In genomic region chr9:112867275-112867991, GRCh38 we compare ENCODE assay signal across 9 cellular contexts. TPM values are rescaled to one million over a fixed set of nuclear protein-coding genes. Genes with fewer than 3 reads are reported as not detected.
DNase-seq lines count a peak whose midpoint lies in the region; ATAC-seq and TF ChIP-seq lines count a peak whose summit lies in the region.
"Had no signal": no experiment of that assay in that cellular context is flagged by ENCODE, and none has a peak within 500 bp of the region (broad histone marks: within the 10 kb centered on the region; RNA-seq: fewer than 3 reads in every experiment).

No MANE protein-coding gene starts in this region.

- no peaks in the 10 kb centered on the region for H3K27me3 ChIP-seq in SK-N-SH (ENCODE audit: insufficient read depth)
- no peaks in the 10 kb centered on the region for H3K27me3 ChIP-seq in esophagus squamous epithelium

- no peak for TF ChIP-seq RAD21 in SK-N-SH (IDR thresholded peaks at IDR 0.05; ENCODE audit: low read length)

- no peaks in the 10 kb centered on the region for H3K79me2 ChIP-seq in SK-N-SH (ENCODE audit: insufficient read depth)

- H3K9me3 ChIP-seq in SK-N-SH, result no peaks in the 10 kb centered on the region
- no peaks in the 10 kb centered on the region for H3K9me3 ChIP-seq in esophagus squamous epithelium

- TF ChIP-seq CTCF in SK-N-SH (IDR thresholded peaks at IDR 0.05) (no peak), esophagus squamous epithelium (IDR thresholded peaks at IDR 0.05) (no peak)

- no peak for TF ChIP-seq EP300 in SK-N-SH (IDR thresholded peaks at IDR 0.05; ENCODE audit: borderline replicate concordance in 1 of 2, low read depth in 1 of 2, low read length in 1 of 2)

- no peaks in the 10 kb centered on the region for H3F3A ChIP-seq in SK-N-SH (replicated peaks; ENCODE audit: insufficient read depth)

- no peaks in the 10 kb centered on the region for H4K20me1 ChIP-seq in SK-N-SH (ENCODE audit: insufficient read depth)

- H3K4me2 ChIP-seq in SK-N-SH, result no peak overlapping the region

- no peaks in the 10 kb centered on the region for H3K9me2 ChIP-seq in SK-N-SH

- in situ Hi-C loops in SK-MEL-5 (cut with HindIII; ENCODE audit: low pct_unique_long_range_greater_than_20kb, low sequenced_read_pairs), result no loop called here

- CTCF ChIA-PET in SK-N-SH (lab: Yijun Ruan, JAX), result no interaction called here

- no peak overlapping the region for H2AFZ ChIP-seq in SK-N-SH (ENCODE audit: low read depth)

- WGBS in SK-N-SH (ENCODE audit: low lambda C conversion rate), result 50% methylated on average over 3 of the region's 3 CpGs
- WGBS in esophagus squamous epithelium, 2 donors, result 45 to 46% methylated on average over 3 of the region's 3 CpGs

- H3K4me1 ChIP-seq in SK-N-SH (ENCODE audit: control insufficient read depth in 1 of 2, insufficient read depth in 2 of 2, low read depth in 1 of 2, low read length in 1 of 2), result no peaks in the 10 kb centered on the region
- H3K4me1 ChIP-seq in esophagus squamous epithelium, result peaks cover 0 to 27% (median 7%) of the 10 kb centered on the region in 3 donors

- no peak for TF ChIP-seq POLR2A in esophagus squamous epithelium (IDR thresholded peaks at IDR 0.05)

- intact Hi-C loops in esophagus squamous epithelium (cut with DNase I), result no loop called here

- H3K4me3 ChIP-seq in SK-N-SH (ENCODE audit: low read depth in 2 of 2, low read length in 1 of 2) (no peak overlapping the region), esophagus squamous epithelium (no peak overlapping the region)

- no peak overlapping the region for H3K9ac ChIP-seq in SK-N-SH

- no peak for DNase-seq in SK-N-SH
- peak; percentile 82 for DNase-seq in SK-MEL-5 (ENCODE audit: low read depth, low spot score)
- DNase-seq in esophagus squamous epithelium (lab: John Stamatoyannopoulos, UW), result no peak
- peak; percentile 34 for DNase-seq in stimulated activated CD8-positive, alpha-beta memory T cell treated with anti-CD3 and anti-CD28 coated beads, Interleukin-4, amount 100 ng/mL, for 48 hours
- DNase-seq in NCI-H2196 treated with DMSO at 0.1 percent for 48 hours (lab: John Stamatoyannopoulos, UW; ENCODE audit: unreplicated experiment), result no peak
- no peak for DNase-seq in activated CD8-positive, alpha-beta memory T cell treated with anti-CD3 and anti-CD28 coated beads, Interleukin-2, amount 50 U/mL, for 48 hours
- DNase-seq: Kasumi-1 had no signal

- ATAC-seq in SK-N-SH treated with all-trans-retinoic acid at 6 μM for 48 hours, result peak; percentile 82
- ATAC-seq in GM18519 (IDR thresholded peaks at IDR 0.05; ENCODE audit: low FRiP score, unreplicated experiment), result no peak

- H3K27ac ChIP-seq in SK-N-SH (ENCODE audit: low read depth in 2 of 2, low read length in 1 of 2), result peak overlapping the region in 1 of 2 experiments; percentile 27; a peak in 1 of 4 replicates
- H3K27ac ChIP-seq in esophagus squamous epithelium, result peak overlapping the region; percentile 61 to 79 (median 62)

- POLR2A ChIA-PET in SK-N-SH (lab: Yijun Ruan, JAX), result no interaction called here

- H3K36me3 ChIP-seq in SK-N-SH (replicated peaks in 1 of 2; ENCODE audit: control insufficient read depth in 1 of 2, insufficient read depth in 2 of 2, low read length in 1 of 2) (peaks cover 0 to 6% of the 10 kb centered on the region in 2 experiments), esophagus squamous epithelium (peaks cover 0 to 51% (median 0%) of the 10 kb centered on the region in 3 donors)

TF ChIP-seq in SK-N-SH treated with all-trans-retinoic acid at 6 μM for 48 hours, 23 proteins besides CTCF, POLR2A, EP300 and RAD21:
- TF ChIP-seq ZNF70 (CRISPR knock-in tag; IDR thresholded peaks at IDR 0.05) (no peak), SNAI2 (CRISPR knock-in tag; IDR thresholded peaks at IDR 0.05) (no peak), CSDC2 (CRISPR knock-in tag; IDR thresholded peaks at IDR 0.05) (no peak), ZNF8 (CRISPR knock-in tag; IDR thresholded peaks at IDR 0.05) (no peak)

TF ChIP-seq in SK-N-SH, 30 proteins besides CTCF, POLR2A, EP300 and RAD21:
- TF ChIP-seq MEF2A (IDR thresholded peaks at IDR 0.05; ENCODE audit: borderline replicate concordance, low read depth) (no peak), YY1 (IDR thresholded peaks at IDR 0.05; ENCODE audit: low read depth) (no peak), TEAD4 (IDR thresholded peaks at IDR 0.05; ENCODE audit: borderline replicate concordance, insufficient read depth) (no peak), NRF1 (IDR thresholded peaks at IDR 0.05; ENCODE audit: low read depth, low read length) (no peak), MAX (IDR thresholded peaks at IDR 0.05; ENCODE audit: low read depth) (no peak), RFX5 (IDR thresholded peaks at IDR 0.05; ENCODE audit: low read length) (no peak), CHD2 (IDR thresholded peaks at IDR 0.05; ENCODE audit: low read length, partially characterized antibody) (no peak), TCF12 (IDR thresholded peaks at IDR 0.05) (no peak), POLR2AphosphoS5 (IDR thresholded peaks at IDR 0.05; ENCODE audit: low read depth, low read length) (no peak), FOSL2 (IDR thresholded peaks at IDR 0.05; ENCODE audit: borderline replicate concordance, low read depth) (no peak), SIN3A (IDR thresholded peaks at IDR 0.05; ENCODE audit: borderline replicate concordance, low read depth, low read length) (no peak), FOXJ3 (CRISPR knock-in tag; IDR thresholded peaks at IDR 0.05) (no peak), MXI1 (IDR thresholded peaks at IDR 0.05; ENCODE audit: low read depth, low read length) (no peak), GABPA (IDR thresholded peaks at IDR 0.05; ENCODE audit: low read depth) (no peak)
- TF ChIP-seq, protein P1, sequence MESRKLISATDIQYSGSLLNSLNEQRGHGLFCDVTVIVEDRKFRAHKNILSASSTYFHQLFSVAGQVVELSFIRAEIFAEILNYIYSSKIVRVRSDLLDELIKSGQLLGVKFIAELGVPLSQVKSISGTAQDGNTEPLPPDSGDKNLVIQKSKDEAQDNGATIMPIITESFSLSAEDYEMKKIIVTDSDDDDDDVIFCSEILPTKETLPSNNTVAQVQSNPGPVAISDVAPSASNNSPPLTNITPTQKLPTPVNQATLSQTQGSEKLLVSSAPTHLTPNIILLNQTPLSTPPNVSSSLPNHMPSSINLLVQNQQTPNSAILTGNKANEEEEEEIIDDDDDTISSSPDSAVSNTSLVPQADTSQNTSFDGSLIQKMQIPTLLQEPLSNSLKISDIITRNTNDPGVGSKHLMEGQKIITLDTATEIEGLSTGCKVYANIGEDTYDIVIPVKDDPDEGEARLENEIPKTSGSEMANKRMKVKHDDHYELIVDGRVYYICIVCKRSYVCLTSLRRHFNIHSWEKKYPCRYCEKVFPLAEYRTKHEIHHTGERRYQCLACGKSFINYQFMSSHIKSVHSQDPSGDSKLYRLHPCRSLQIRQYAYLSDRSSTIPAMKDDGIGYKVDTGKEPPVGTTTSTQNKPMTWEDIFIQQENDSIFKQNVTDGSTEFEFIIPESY (IDR thresholded peaks at IDR 0.05; ENCODE audit: borderline replicate concordance, low read depth), result no peak
- TF ChIP-seq, protein P2, sequence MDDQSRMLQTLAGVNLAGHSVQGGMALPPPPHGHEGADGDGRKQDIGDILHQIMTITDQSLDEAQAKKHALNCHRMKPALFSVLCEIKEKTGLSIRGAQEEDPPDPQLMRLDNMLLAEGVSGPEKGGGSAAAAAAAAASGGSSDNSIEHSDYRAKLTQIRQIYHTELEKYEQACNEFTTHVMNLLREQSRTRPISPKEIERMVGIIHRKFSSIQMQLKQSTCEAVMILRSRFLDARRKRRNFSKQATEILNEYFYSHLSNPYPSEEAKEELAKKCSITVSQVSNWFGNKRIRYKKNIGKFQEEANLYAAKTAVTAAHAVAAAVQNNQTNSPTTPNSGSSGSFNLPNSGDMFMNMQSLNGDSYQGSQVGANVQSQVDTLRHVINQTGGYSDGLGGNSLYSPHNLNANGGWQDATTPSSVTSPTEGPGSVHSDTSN (IDR thresholded peaks at IDR 0.05), result no peak

RNA-seq across cellular contexts. Expression of gene SLC46A2, which starts 23.2 kb away (rescaled TPM):
- not detected in 2 replicates for polyA plus RNA-seq in SK-N-SH (2012; rRNA removed)
- polyA plus RNA-seq in SK-N-SH (2012; cell fraction: cytosol; rRNA removed), result not detected in 2 replicates
- polyA plus RNA-seq in SK-N-SH (2012; cell fraction: nucleus; rRNA removed), result not detected in 2 replicates
- not detected in 2 replicates for total RNA-seq in SK-MEL-5 (2014; rRNA removed; shearing (Covaris generic))
- not detected in 2 replicates for polyA plus RNA-seq in SK-MEL-5 (2015; cell fraction: cytosol; rRNA removed)
- polyA plus RNA-seq in SK-MEL-5 (2015; cell fraction: nucleus; rRNA removed), result not detected in 2 replicates
- 1 to 10 TPM in 1 of 4 donors, under 1 TPM in 3; 0.09 to 1.6 (median 0.57) TPM for total RNA-seq in esophagus squamous epithelium

Comparison
In these comparisons a context has a peak if more than half of its experiments do, and no peak if none do; other contexts are left out.
1. DNase-seq: peak in SK-MEL-5 (single experiment) and stimulated activated CD8-positive, alpha-beta memory T cell treated with anti-CD3 and anti-CD28 coated beads, Interleukin-4, amount 100 ng/mL, for 48 hours (single experiment); none in SK-N-SH (single experiment), esophagus squamous epithelium (single experiment), NCI-H2196 treated with DMSO at 0.1 percent for 48 hours (single experiment) and activated CD8-positive, alpha-beta memory T cell treated with anti-CD3 and anti-CD28 coated beads, Interleukin-2, amount 50 U/mL, for 48 hours (single experiment).